21 cellular contexts compared by ENCODE assay signal in genomic region chr4:5824227-5824626, GRCh38.
"Had no signal": no experiment of that assay in that cellular context is flagged by ENCODE, and none has a peak within 500 bp of the region (broad histone marks: within the 10 kb centered on the region; RNA-seq: fewer than 3 reads in every experiment).

No MANE protein-coding gene starts in this region.

- H3K4me3 ChIP-seq: esophagus muscularis mucosa, gastrocnemius medialis, pancreas, right lobe of liver, skin epidermis, stomach, testis, uterus had no signal

- DNase-seq: activated CD4-positive, alpha-beta T cell treated with anti-CD3 and anti-CD28 coated beads, Interleukin-2, amount 10 ng/mL, durations not matched to agents 7 days and 5 days; activated CD4-positive, CD25-positive, alpha-beta regulatory T cell treated with anti-CD3 and anti-CD28 coated beads, Interleukin-2, amount 50 U/mL, for 72 hours; activated effector memory CD4-positive, alpha-beta T cell treated with anti-CD3 and anti-CD28 coated beads, Interleukin-2, amount 50 U/mL, for 16 hours; activated naive CD4-positive, alpha-beta T cell treated with anti-CD3 and anti-CD28 coated beads, Interleukin-2, amount 10 ng/mL, durations not matched to agents 7 days and 5 days; activated T-cell treated with anti-CD3 and anti-CD28 coated beads for 4 hours; effector memory CD4-positive, alpha-beta T cell; gastrocnemius medialis; left ventricle myocardium superior; pancreas; right lobe of liver; stomach; uterus had no signal

- H3K27ac ChIP-seq: esophagus muscularis mucosa, gastrocnemius medialis, neutrophil, pancreas, right lobe of liver, skin epidermis, stomach, testis, uterus, WERI-Rb-1 had no signal

- H3K27me3 ChIP-seq: esophagus muscularis mucosa, gastrocnemius medialis, pancreas, right lobe of liver, stomach, testis, uterus had no signal

- FAIRE-seq: islet of Langerhans, pancreas, TTC549 had no signal

- H3K9me3 ChIP-seq: esophagus muscularis mucosa, gastrocnemius medialis, neutrophil, pancreas, right lobe of liver, stomach, testis, uterus had no signal

- ATAC-seq: gastrocnemius medialis; left ventricle myocardium superior; natural killer cell treated with Interleukin-12 subunit alpha and Interleukin-12 subunit beta and Interleukin-15 and Interleukin-18, amount 100 ng/mL, for 72 hours; stimulated activated memory B cell treated with anti-CD40 and anti-IgM and Interleukin-4, amounts not matched to agents 10 μg/mL and 1 μg/mL and 100 μg/mL, for 72 hours had no signal

- H3K4me1 ChIP-seq: pancreas, right lobe of liver, testis, uterus had no signal

- H3K36me3 ChIP-seq: gastrocnemius medialis, neutrophil, pancreas, right lobe of liver, uterus had no signal
